In genomic region chr2:63847571-63847970, GRCh38 we compare ENCODE assay signal across 1 cellular context.
A peak's percentile ranks its signal among the peaks of the same experiment; 100 is the strongest.
TF ChIP-seq lines count a peak whose summit lies in the region.

No MANE protein-coding gene starts in this region.

TF ChIP-seq in WTC11, 78 proteins besides CTCF, POLR2A, EP300 and RAD21 (continued from another document):
- TF ChIP-seq, protein P1, sequence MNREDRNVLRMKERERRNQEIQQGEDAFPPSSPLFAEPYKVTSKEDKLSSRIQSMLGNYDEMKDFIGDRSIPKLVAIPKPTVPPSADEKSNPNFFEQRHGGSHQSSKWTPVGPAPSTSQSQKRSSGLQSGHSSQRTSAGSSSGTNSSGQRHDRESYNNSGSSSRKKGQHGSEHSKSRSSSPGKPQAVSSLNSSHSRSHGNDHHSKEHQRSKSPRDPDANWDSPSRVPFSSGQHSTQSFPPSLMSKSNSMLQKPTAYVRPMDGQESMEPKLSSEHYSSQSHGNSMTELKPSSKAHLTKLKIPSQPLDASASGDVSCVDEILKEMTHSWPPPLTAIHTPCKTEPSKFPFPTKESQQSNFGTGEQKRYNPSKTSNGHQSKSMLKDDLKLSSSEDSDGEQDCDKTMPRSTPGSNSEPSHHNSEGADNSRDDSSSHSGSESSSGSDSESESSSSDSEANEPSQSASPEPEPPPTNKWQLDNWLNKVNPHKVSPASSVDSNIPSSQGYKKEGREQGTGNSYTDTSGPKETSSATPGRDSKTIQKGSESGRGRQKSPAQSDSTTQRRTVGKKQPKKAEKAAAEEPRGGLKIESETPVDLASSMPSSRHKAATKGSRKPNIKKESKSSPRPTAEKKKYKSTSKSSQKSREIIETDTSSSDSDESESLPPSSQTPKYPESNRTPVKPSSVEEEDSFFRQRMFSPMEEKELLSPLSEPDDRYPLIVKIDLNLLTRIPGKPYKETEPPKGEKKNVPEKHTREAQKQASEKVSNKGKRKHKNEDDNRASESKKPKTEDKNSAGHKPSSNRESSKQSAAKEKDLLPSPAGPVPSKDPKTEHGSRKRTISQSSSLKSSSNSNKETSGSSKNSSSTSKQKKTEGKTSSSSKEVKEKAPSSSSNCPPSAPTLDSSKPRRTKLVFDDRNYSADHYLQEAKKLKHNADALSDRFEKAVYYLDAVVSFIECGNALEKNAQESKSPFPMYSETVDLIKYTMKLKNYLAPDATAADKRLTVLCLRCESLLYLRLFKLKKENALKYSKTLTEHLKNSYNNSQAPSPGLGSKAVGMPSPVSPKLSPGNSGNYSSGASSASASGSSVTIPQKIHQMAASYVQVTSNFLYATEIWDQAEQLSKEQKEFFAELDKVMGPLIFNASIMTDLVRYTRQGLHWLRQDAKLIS (CRISPR knock-in tag; IDR thresholded peaks at IDR 0.05; ENCODE audit: borderline replicate concordance): peak; percentile 50; the same call in 1 of the 2 replicates
- TF ChIP-seq CREM (CRISPR knock-in tag; IDR thresholded peaks at IDR 0.05) (0 out of 2 replicates have a peak, but pooled peaks have one; percentile 22), TEAD1 (CRISPR knock-in tag; IDR thresholded peaks at IDR 0.05) (peak; percentile 61; the same call in 1 of the 2 replicates)
